In genomic region chr3:195989921-195990840, GRCh38 we compare ENCODE assay signal across 8 cellular contexts.
DNase-seq lines count a peak whose midpoint lies in the region; ATAC-seq and TF ChIP-seq lines count a peak whose summit lies in the region.
"Not testable (repeated sequence)": the region's sequence is repeated elsewhere in the genome, so short reads cannot be mapped to it uniquely, and the experiment has no call there.

No MANE protein-coding gene starts in this region.

- peak overlapping the region; percentile 80 for H3K4me3 Mint-ChIP-seq in activated naive CD4-positive, alpha-beta T cell treated with anti-CD3 and anti-CD28 coated beads for 36 hours

- peak; percentile 80 for ATAC-seq in GM19351 (IDR thresholded peaks at IDR 0.05; ENCODE audit: unreplicated experiment)
- peak; percentile 91 for ATAC-seq in HG03108 (IDR thresholded peaks at IDR 0.05; ENCODE audit: unreplicated experiment)

- not testable (repeated sequence) for H3K36me3 Mint-ChIP-seq in activated naive CD4-positive, alpha-beta T cell treated with anti-CD3 and anti-CD28 coated beads for 36 hours (ENCODE audit: low read depth)

- not testable (repeated sequence) for DNase-seq in BJ (ENCODE audit: low read depth)
- peak; percentile 95 to 98 for DNase-seq in SJSA1 (ENCODE audit: low read depth in 1 of 2, low spot score in 2 of 2)
- peak; percentile 85 for DNase-seq in activated naive CD4-positive, alpha-beta T cell treated with anti-CD3 and anti-CD28 coated beads for 36 hours
- DNase-seq in fibroblast of the conjunctiva (ENCODE audit: low read depth), result peak; percentile 65
- DNase-seq in stimulated activated CD4-positive, alpha-beta T cell treated with anti-CD3 and anti-CD28 coated beads, TNF-alpha, amount 100 ng/mL, for 48 hours (ENCODE audit: low read depth in 3 of 3), result peak; percentile 87 to 93 (median 87)

- not testable (repeated sequence) for TF ChIP-seq CTCF in BJ (IDR thresholded peaks at IDR 0.05; ENCODE audit: insufficient read depth, low read depth, low read length)

- H3K9me3 ChIP-seq in SJSA1 (replicated peaks); mucosa of stomach (ENCODE audit: control insufficient read depth, low read length): not testable (repeated sequence)

- H3K27me3 Mint-ChIP-seq in activated naive CD4-positive, alpha-beta T cell treated with anti-CD3 and anti-CD28 coated beads for 36 hours (ENCODE audit: low read depth), result not testable (repeated sequence)

- intact Hi-C loops in activated naive CD4-positive, alpha-beta T cell treated with anti-CD3 and anti-CD28 coated beads for 36 hours (cut with micrococcal nuclease), result loop anchor here (5.0 kb wide), 1 partner anchor 92 kb away; the partner anchor contains the start of gene TFRC

- H3K4me1 ChIP-seq in SJSA1 (replicated peaks); mucosa of stomach (ENCODE audit: control insufficient read depth, insufficient read depth, low read length): not testable (repeated sequence)

- H3K4me1 Mint-ChIP-seq in activated naive CD4-positive, alpha-beta T cell treated with anti-CD3 and anti-CD28 coated beads for 36 hours (ENCODE audit: low read depth), result not testable (repeated sequence)

- H3K9ac ChIP-seq in mucosa of stomach (ENCODE audit: low read length), result peak overlapping the region; percentile 88

- not testable (repeated sequence) for H3K9me3 Mint-ChIP-seq in activated naive CD4-positive, alpha-beta T cell treated with anti-CD3 and anti-CD28 coated beads for 36 hours

- H3K36me3 ChIP-seq in BJ (ENCODE audit: control insufficient read depth, insufficient read depth, low read length); SJSA1; mucosa of stomach (ENCODE audit: control insufficient read depth, insufficient read depth, low read length): not testable (repeated sequence)

- POLR2A ChIA-PET in BJ (lab: Charles Lee), result not testable (repeated sequence)

- not testable (repeated sequence) for H3K27ac ChIP-seq in SJSA1

- CTCF ChIA-PET in BJ (lab: Yijun Ruan, JAX); activated naive CD4-positive, alpha-beta T cell treated with anti-CD3 and anti-CD28 coated beads for 36 hours (lab: Charles Lee): not testable (repeated sequence)

- not testable (repeated sequence) for H3K27me3 ChIP-seq in BJ (ENCODE audit: control insufficient read depth, insufficient read depth, low read length); SJSA1 (replicated peaks); mucosa of stomach (ENCODE audit: control insufficient read depth, insufficient read depth, low read length)

- peak overlapping the region; percentile 61 for H3K27ac Mint-ChIP-seq in activated naive CD4-positive, alpha-beta T cell treated with anti-CD3 and anti-CD28 coated beads for 36 hours

- peak overlapping the region; percentile 66 for H3K4me3 ChIP-seq in BJ (ENCODE audit: low read depth, low read length)
- peak overlapping the region; percentile 56 for H3K4me3 ChIP-seq in SJSA1
- H3K4me3 ChIP-seq in mucosa of stomach (ENCODE audit: low read length), result peak overlapping the region; percentile 31
